In genomic region chr9:35734096-35734495, GRCh38 we compare ENCODE assay signal across 15 cellular contexts. TPM values are rescaled to one million over a fixed set of nuclear protein-coding genes. Genes with fewer than 3 reads are reported as not detected.
A peak's percentile ranks its signal among the peaks of the same experiment; 100 is the strongest.
DNase-seq lines count a peak whose midpoint lies in the region; ATAC-seq and TF ChIP-seq lines count a peak whose summit lies in the region.
"Had no signal": no experiment of that assay in that cellular context is flagged by ENCODE, and none has a peak within 500 bp of the region (broad histone marks: within the 10 kb centered on the region; RNA-seq: fewer than 3 reads in every experiment).

No MANE protein-coding gene starts in this region.

- DNase-seq in ELR (ENCODE audit: low read depth), result peak; percentile 41
- DNase-seq in PC-3, result no peak
- DNase-seq in endothelial cell (ENCODE audit: low spot score), result no peak
- no peak for DNase-seq in gastrocnemius medialis
- DNase-seq in NCI-H748 (lab: John Stamatoyannopoulos, UW; ENCODE audit: unreplicated experiment), result no peak
- DNase-seq in NCI-H1092 treated with DMSO at 0.1 percent for 48 hours (lab: John Stamatoyannopoulos, UW), result no peak
- DNase-seq in cerebellar nuclear complex (lab: John Stamatoyannopoulos, UW), result no peak
- no peak for DNase-seq in osteocyte (ENCODE audit: extremely low spot score, unreplicated experiment)
- DNase-seq: Caco-2, NCI-H1436 treated with DMSO at 0.1 percent for 48 hours, NCI-H748 treated with DMSO at 0.1 percent for 48 hours, SJCRH30, thyroid gland had no signal

- no peaks in the 10 kb centered on the region for H3F3A ChIP-seq in PC-3 (ENCODE audit: low read length, unreplicated experiment)

- intact Hi-C loops in PC-3 (cut with micrococcal nuclease), result no loop called here
- intact Hi-C loops in gastrocnemius medialis (cut with DNase I; ENCODE audit: low total_unique reads), result loop anchor here (5.0 to 10.0 kb wide), 2 partner anchors 249 to 458 kb away; partner anchors contain the start of gene CLTA

- peak overlapping the region; percentile 90 for H3K4me3 ChIP-seq in PC-3 (ENCODE audit: low read length)
- no peak overlapping the region for H3K4me3 ChIP-seq in gastrocnemius medialis

- ATAC-seq in PC-3 (no peak), gastrocnemius medialis (no peak)
- ATAC-seq: HepG2 had no signal

- H3K27me3 Mint-ChIP-seq in endothelial cell (ENCODE audit: unreplicated experiment) (peaks cover 12% of the 10 kb centered on the region), osteocyte (ENCODE audit: unreplicated experiment) (no peaks in the 10 kb centered on the region)

- CTCF ChIA-PET in PC-3 (lab: Charles Lee), result no interaction called here

- no peaks in the 10 kb centered on the region for H4K20me1 ChIP-seq in PC-3 (ENCODE audit: low read length)

- TF ChIP-seq POLR2A in gastrocnemius medialis (IDR thresholded peaks at IDR 0.05), result no peak

- in situ Hi-C loops in gastrocnemius medialis (cut with MboI; ENCODE audit: low sequenced_read_pairs in 4 of 4), result loop anchor here in 1 of 4 donors (25.0 kb wide), 1 partner anchor 247 kb away; the partner anchor contains the start of gene RUSC2

- H3K27ac Mint-ChIP-seq in endothelial cell (ENCODE audit: unreplicated experiment), result peak overlapping the region; percentile 81
- H3K27ac Mint-ChIP-seq in osteocyte (ENCODE audit: unreplicated experiment), result no peak overlapping the region

- POLR2A ChIA-PET in PC-3 (lab: Charles Lee; ENCODE audit: unreplicated experiment), result interaction anchor here (0.6 kb wide), 1 partner anchor 415 kb away, joined by 8 read pairs; no protein-coding TSS in a partner anchor

- H3K36me3 Mint-ChIP-seq in endothelial cell (ENCODE audit: low read depth, unreplicated experiment), result peaks cover 35% of the 10 kb centered on the region
- H3K36me3 Mint-ChIP-seq in osteocyte (ENCODE audit: unreplicated experiment), result peaks cover 33% of the 10 kb centered on the region

- no peak for TF ChIP-seq CTCF in PC-3 (conservative IDR thresholded peaks at IDR 0.05; ENCODE audit: low read depth, low read length)
- TF ChIP-seq CTCF in endothelial cell (IDR thresholded peaks at IDR 0.05; ENCODE audit: unreplicated experiment), result no peak
- TF ChIP-seq CTCF in gastrocnemius medialis (IDR thresholded peaks at IDR 0.05 in 4 of 5, conservative IDR thresholded peaks at IDR 0.05 in 1 of 5), result no peak
- no peak for TF ChIP-seq CTCF in osteocyte (IDR thresholded peaks at IDR 0.05)

- H3K9me3 ChIP-seq in PC-3 (ENCODE audit: low read length) (no peaks in the 10 kb centered on the region), gastrocnemius medialis (no peaks in the 10 kb centered on the region)
- H3K9me3 ChIP-seq: Caco-2, SJCRH30, thyroid gland had no signal

- peaks cover 35% of the 10 kb centered on the region for H3K4me1 ChIP-seq in PC-3 (ENCODE audit: insufficient read depth, low read length)
- H3K4me1 ChIP-seq in gastrocnemius medialis, result peaks cover 33 to 37% of the 10 kb centered on the region in 2 donors

- no TSS peak for BruUV-seq in PC-3 (replicated peaks; lab: Mats Ljungman, UMichigan)

- peaks cover 23% of the 10 kb centered on the region for H3K4me1 Mint-ChIP-seq in endothelial cell (ENCODE audit: unreplicated experiment)
- peaks cover 36% of the 10 kb centered on the region for H3K4me1 Mint-ChIP-seq in osteocyte (ENCODE audit: unreplicated experiment)

- H2AFZ ChIP-seq in PC-3 (ENCODE audit: low read length), result no peak overlapping the region

- H3K4me3 Mint-ChIP-seq in endothelial cell (ENCODE audit: unreplicated experiment), result peak overlapping the region; percentile 51
- H3K4me3 Mint-ChIP-seq in osteocyte (ENCODE audit: unreplicated experiment), result no peak overlapping the region

- H3K9me3 Mint-ChIP-seq in endothelial cell (ENCODE audit: unreplicated experiment) (no peaks in the 10 kb centered on the region), osteocyte (ENCODE audit: unreplicated experiment) (no peaks in the 10 kb centered on the region)

- H3K36me3 ChIP-seq in PC-3 (ENCODE audit: low read depth, low read length) (peaks cover 33% of the 10 kb centered on the region), gastrocnemius medialis (peaks cover 0 to 53% of the 10 kb centered on the region in 2 donors)

- no peaks in the 10 kb centered on the region for H3K9me2 ChIP-seq in PC-3 (replicated peaks; ENCODE audit: low read length)

- no peak overlapping the region for H3K27ac ChIP-seq in PC-3 (ENCODE audit: low read length)
- peak overlapping the region; percentile 20 to 98 (median 88) for H3K27ac ChIP-seq in gastrocnemius medialis
- H3K27ac ChIP-seq: SJCRH30 had no signal

- no peak overlapping the region for H3K9ac ChIP-seq in PC-3 (ENCODE audit: low read length)

- peak overlapping the region; percentile 90 for H3K4me2 ChIP-seq in PC-3 (ENCODE audit: low read length)

- no peaks in the 10 kb centered on the region for H3K27me3 ChIP-seq in PC-3 (ENCODE audit: low read length)
- no peaks in the 10 kb centered on the region for H3K27me3 ChIP-seq in gastrocnemius medialis
- H3K27me3 ChIP-seq: SJCRH30, thyroid gland had no signal

- peaks cover 41% of the 10 kb centered on the region for H3K79me2 ChIP-seq in PC-3 (ENCODE audit: low read length)

RNA-seq across cellular contexts. Expression of gene CREB3, which starts 1.6 kb away (rescaled TPM):
- 34.8 and 47.1 TPM in 2 replicates for total RNA-seq in PC-3 (2014; rRNA removed)
- total RNA-seq in endothelial cell (ENCODE audit: unreplicated experiment), result 29.2 TPM
- 10 to 100 TPM; 17.8 to 39.6 (median 26.2) TPM for total RNA-seq in gastrocnemius medialis
- total RNA-seq in osteocyte, result 39.0 and 45.4 TPM in 2 replicates

RNA-seq across cellular contexts. Expression of gene TLN1, which starts 2.1 kb away (rescaled TPM):
- total RNA-seq in PC-3 (2014; rRNA removed) (118 and 153 TPM in 2 replicates), endothelial cell (ENCODE audit: unreplicated experiment) (370 TPM), gastrocnemius medialis (100 to 1,000 TPM; 106 to 256 (median 186) TPM), osteocyte (433 and 439 TPM in 2 replicates)

RNA-seq across cellular contexts. Expression of gene GBA2, which starts 14.9 kb away (rescaled TPM):
- total RNA-seq in PC-3 (2014; rRNA removed), result 60.9 and 81.7 TPM in 2 replicates
- 200 TPM for total RNA-seq in endothelial cell (ENCODE audit: unreplicated experiment)
- 10 to 100 TPM; 47.3 to 63.2 (median 51.4) TPM for total RNA-seq in gastrocnemius medialis
- 64.0 and 69.8 TPM in 2 replicates for total RNA-seq in osteocyte

RNA-seq across cellular contexts. Expression of gene RGP1, which starts 15.0 kb away (rescaled TPM):
- 13.8 and 14.3 TPM in 2 replicates for total RNA-seq in PC-3 (2014; rRNA removed)
- total RNA-seq in endothelial cell (ENCODE audit: unreplicated experiment), result 51.4 TPM
- total RNA-seq in gastrocnemius medialis, result 10 to 100 TPM; 22.0 to 41.1 (median 36.3) TPM
- 35.9 and 38.4 TPM in 2 replicates for total RNA-seq in osteocyte

RNA-seq across cellular contexts. Expression of gene MSMP, which starts 20.0 kb away (rescaled TPM):
- total RNA-seq in PC-3 (2014; rRNA removed), result 145 and 149 TPM in 2 replicates
- total RNA-seq in endothelial cell (ENCODE audit: unreplicated experiment), result 2.8 TPM
- total RNA-seq in gastrocnemius medialis, result not detected
- total RNA-seq in osteocyte, result 0.56 TPM in 1 of 2 replicates, not detected in the other
- total RNA-seq: Caco-2, SJCRH30, skeletal muscle tissue had no signal
